ENCODE assay signal across 5 cellular contexts in the genomic region with DNA sequence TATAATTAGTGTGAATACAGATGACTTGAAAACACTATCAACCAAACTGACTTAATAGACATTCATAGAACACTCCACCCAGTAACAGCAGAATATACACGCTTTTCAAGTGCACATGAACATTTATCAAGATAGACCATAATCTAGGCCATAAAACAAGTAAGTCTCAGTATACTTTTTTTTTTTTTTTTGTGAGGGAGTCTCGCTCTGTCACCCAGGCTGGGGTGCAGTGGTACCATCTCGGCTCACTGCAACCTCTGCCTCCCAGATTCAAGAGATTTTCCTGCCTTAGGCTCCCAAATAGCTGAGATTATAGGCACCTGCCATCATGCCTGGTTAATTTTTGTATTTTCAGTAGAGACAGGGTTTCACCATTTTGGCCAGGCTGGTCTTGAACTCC. TPM values are rescaled to one million over a fixed set of nuclear protein-coding genes. Genes with fewer than 3 reads are reported as not detected.
"Had no signal": no experiment of that assay in that cellular context is flagged by ENCODE, and none has a peak within 500 bp of the region (broad histone marks: within the 10 kb centered on the region; RNA-seq: fewer than 3 reads in every experiment).

No MANE protein-coding gene starts in this region.

RNA-seq across cellular contexts. Expression of gene MYCN, which starts 36.4 kb away (rescaled TPM):
- total RNA-seq: natural killer cell treated with Interleukin-12 subunit alpha and Interleukin-12 subunit beta and Interleukin-15 and Interleukin-18, amount 100 ng/mL, for 72 hours; osteoblast; renal cortical epithelial cell had no signal
- polyA plus RNA-seq: naive thymus-derived CD4-positive, alpha-beta T cell; naive thymus-derived CD8-positive, alpha-beta T cell had no signal
